ENCODE assay signal across 9 cellular contexts in the genomic region with DNA sequence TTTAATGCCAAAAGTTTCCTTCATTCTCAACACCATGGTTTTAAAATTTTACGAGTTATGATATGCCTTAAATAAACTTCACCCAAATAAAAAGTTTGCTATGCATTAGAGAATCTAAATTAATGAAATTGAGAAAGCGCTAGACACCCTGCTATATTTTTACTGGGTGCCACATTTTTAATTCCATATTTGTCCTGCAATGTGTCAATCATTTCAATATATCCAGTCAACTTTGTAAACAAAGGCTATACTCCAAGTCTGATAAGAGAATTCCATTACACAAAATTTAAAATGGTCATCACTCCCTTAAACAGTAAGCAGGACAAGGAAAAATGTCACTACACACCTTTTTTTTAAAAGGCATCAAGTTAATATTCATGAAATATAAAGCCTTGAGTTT. TPM values are rescaled to one million over a fixed set of nuclear protein-coding genes. Genes with fewer than 3 reads are reported as not detected.
DNase-seq lines count a peak whose midpoint lies in the region; ATAC-seq and TF ChIP-seq lines count a peak whose summit lies in the region.
"Had no signal": no experiment of that assay in that cellular context is flagged by ENCODE, and none has a peak within 500 bp of the region (broad histone marks: within the 10 kb centered on the region; RNA-seq: fewer than 3 reads in every experiment).

No MANE protein-coding gene starts in this region.

- H3K27ac ChIP-seq in left ventricle myocardium inferior (replicated peaks) = peak overlapping the region; percentile 96
- no peak overlapping the region for H3K27ac ChIP-seq in brain microvascular endothelial cell
- H3K27ac ChIP-seq in uterus = peak overlapping the region; percentile 97 to 99

- in situ Hi-C loops in brain microvascular endothelial cell (cut with HindIII; ENCODE audit: low pct_ligation_motif_present, low sequenced_read_pairs) = no loop called here

- DNase-seq in left ventricle myocardium inferior (no peak), cardiac septum (ENCODE audit: low spot score) (no peak), brain microvascular endothelial cell (no peak), mesothelial cell of epicardium (ENCODE audit: low spot score in 2 of 2, unreplicated experiment in 2 of 2) (no peak), uterus (no peak), SHP77 treated with DMSO at 0.1 percent for 48 hours (lab: John Stamatoyannopoulos, UW) (no peak)
- DNase-seq: activated CD8-positive, alpha-beta memory T cell treated with anti-CD3 and anti-CD28 coated beads for 24 hours had no signal

- H3K9me3 ChIP-seq in left ventricle myocardium inferior (replicated peaks) (no peaks in the 10 kb centered on the region), uterus (no peaks in the 10 kb centered on the region)

- no peaks in the 10 kb centered on the region for H3K27me3 ChIP-seq in left ventricle myocardium inferior (ENCODE audit: low read depth)
- H3K27me3 ChIP-seq in brain microvascular endothelial cell (replicated peaks) = no peaks in the 10 kb centered on the region
- no peaks in the 10 kb centered on the region for H3K27me3 ChIP-seq in uterus

- H3K36me3 ChIP-seq in left ventricle myocardium inferior (no peaks in the 10 kb centered on the region), brain microvascular endothelial cell (replicated peaks) (no peaks in the 10 kb centered on the region), uterus (no peaks in the 10 kb centered on the region)

- peaks cover 4% of the 10 kb centered on the region for H3K9me3 Mint-ChIP-seq in mesothelial cell of epicardium

- TF ChIP-seq CTCF in left ventricle myocardium inferior (IDR thresholded peaks at IDR 0.05; ENCODE audit: borderline replicate concordance) (no peak), brain microvascular endothelial cell (IDR thresholded peaks at IDR 0.05; ENCODE audit: low read depth, low read length, missing control alignments) (no peak), mesothelial cell of epicardium (IDR thresholded peaks at IDR 0.05; ENCODE audit: unreplicated experiment) (no peak), uterus (IDR thresholded peaks at IDR 0.05) (no peak)

- no peak for ATAC-seq in HG02981 (IDR thresholded peaks at IDR 0.05; ENCODE audit: unreplicated experiment)
- ATAC-seq in HG03175 (IDR thresholded peaks at IDR 0.05; ENCODE audit: unreplicated experiment) = no peak

- H3K4me3 ChIP-seq in left ventricle myocardium inferior (peak overlapping the region; percentile 92), brain microvascular endothelial cell (ENCODE audit: low read depth, low read length) (peak overlapping the region; percentile 93), uterus (peak overlapping the region; percentile 70 to 94)

- H3K27ac Mint-ChIP-seq in mesothelial cell of epicardium = peak overlapping the region; percentile 98

- H3K36me3 Mint-ChIP-seq in mesothelial cell of epicardium = peaks cover 3% of the 10 kb centered on the region

- H3K4me1 ChIP-seq in left ventricle myocardium inferior (peaks cover 82% of the 10 kb centered on the region), uterus (no peaks in the 10 kb centered on the region)

- peak overlapping the region; percentile 95 for H3K4me3 Mint-ChIP-seq in mesothelial cell of epicardium

- peaks cover 35% of the 10 kb centered on the region for H3K4me1 Mint-ChIP-seq in mesothelial cell of epicardium

- H3K27me3 Mint-ChIP-seq in mesothelial cell of epicardium (ENCODE audit: low read depth) = no peaks in the 10 kb centered on the region

- intact Hi-C loops in left ventricle myocardium inferior (cut with micrococcal nuclease) (loop anchor here (10.0 kb wide), 2 partner anchors 118 to 252 kb away; no protein-coding TSS in a partner anchor), cardiac septum (cut with DNase I) (loop anchor here (5.0 to 10.0 kb wide), 3 partner anchors 46 to 238 kb away; partner anchors contain the start of gene PAWR), uterus (cut with DNase I; ENCODE audit: low total_unique reads) (no loop called here)

- no peak for TF ChIP-seq POLR2A in uterus (IDR thresholded peaks at IDR 0.05)

RNA-seq across cellular contexts. Expression of gene PPP1R12A, which starts 1.9 kb away (rescaled TPM):
- 42.8 TPM for total RNA-seq in left ventricle myocardium inferior
- 63.3 TPM for total RNA-seq in cardiac septum
- total RNA-seq in mesothelial cell of epicardium = 106 to 123 TPM (median 120 TPM) in 3 replicates
- 100 to 1,000 TPM; 181 to 286 (median 243) TPM for total RNA-seq in uterus
